In the genomic region with DNA sequence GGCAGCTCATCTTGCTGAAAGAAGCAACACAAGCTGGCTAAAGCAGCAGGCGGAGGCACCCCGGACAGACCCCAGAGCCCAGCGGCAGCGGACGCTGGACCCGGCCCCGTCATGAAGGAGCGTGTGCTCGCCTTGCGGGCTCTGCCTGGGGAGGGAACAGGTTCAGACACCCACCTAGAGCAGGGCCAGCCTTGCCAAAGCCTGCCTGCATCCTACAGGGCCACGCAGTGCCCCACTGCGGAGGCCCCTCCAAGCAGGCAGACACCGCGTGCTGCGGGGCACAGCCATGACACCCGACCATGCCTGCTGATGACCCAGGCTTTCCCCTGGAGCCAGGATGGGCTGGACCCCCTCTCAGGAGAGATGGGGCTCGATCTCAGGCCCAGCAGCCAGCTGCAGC, we compare ENCODE assay signal across 22 cellular contexts.
"Had no signal": no experiment of that assay in that cellular context is flagged by ENCODE, and none has a peak within 500 bp of the region (broad histone marks: within the 10 kb centered on the region; RNA-seq: fewer than 3 reads in every experiment).

No MANE protein-coding gene starts in this region.

- H3K4me3 Mint-ChIP-seq: effector memory CD8-positive, alpha-beta T cell; natural killer cell treated with Interleukin-12 subunit alpha and Interleukin-12 subunit beta and Interleukin-15 and Interleukin-18, amount 100 ng/mL, for 72 hours had no signal

- H2AFZ ChIP-seq: parathyroid adenoma had no signal

- H3K27me3 Mint-ChIP-seq: effector memory CD8-positive, alpha-beta T cell; natural killer cell treated with Interleukin-12 subunit alpha and Interleukin-12 subunit beta and Interleukin-15 and Interleukin-18, amount 100 ng/mL, for 72 hours had no signal

- H3K9ac ChIP-seq: parathyroid adenoma had no signal

- H3K27me3 ChIP-seq: esophagus squamous epithelium, gastroesophageal sphincter, left lung, suprapubic skin, thyroid gland, upper lobe of left lung had no signal

- H3K36me3 Mint-ChIP-seq: natural killer cell treated with Interleukin-12 subunit alpha and Interleukin-12 subunit beta and Interleukin-15 and Interleukin-18, amount 100 ng/mL, for 72 hours had no signal

- H3K9me3 Mint-ChIP-seq: effector memory CD8-positive, alpha-beta T cell; natural killer cell treated with Interleukin-12 subunit alpha and Interleukin-12 subunit beta and Interleukin-15 and Interleukin-18, amount 100 ng/mL, for 72 hours had no signal

- H3K27ac Mint-ChIP-seq: natural killer cell treated with Interleukin-12 subunit alpha and Interleukin-12 subunit beta and Interleukin-15 and Interleukin-18, amount 100 ng/mL, for 72 hours had no signal

- H3K9me3 ChIP-seq: esophagus squamous epithelium, gastroesophageal sphincter, left lung, lower lobe of right lung, psoas muscle, suprapubic skin, thyroid gland, upper lobe of left lung had no signal

- DNase-seq: central memory CD4-positive, alpha-beta T cell; cortex of kidney; effector memory CD8-positive, alpha-beta T cell; esophagus squamous epithelium; foreskin fibroblast; glutamatergic neuron; islet precursor cell; lower lobe of right lung; mesenchymal stem cell; psoas muscle; retina; stimulated activated CD4-positive, alpha-beta T cell treated with anti-CD3 and anti-CD28 coated beads, Interleukin-2, amount 100 ng/mL, for 24 hours; stimulated activated CD4-positive, alpha-beta T cell treated with anti-CD3 and anti-CD28 coated beads, Interleukin-4, amount 100 ng/mL, for 4 hours; stimulated activated naive CD4-positive, alpha-beta T cell; thyroid gland had no signal

- ATAC-seq: effector memory CD8-positive, alpha-beta T cell; gastroesophageal sphincter; left lung; lower lobe of right lung; natural killer cell treated with Interleukin-12 subunit alpha and Interleukin-12 subunit beta and Interleukin-15 and Interleukin-18, amount 100 ng/mL, for 72 hours; sciatic nerve had no signal

- H3K4me3 ChIP-seq: esophagus squamous epithelium, gastroesophageal sphincter, left lung, lower lobe of right lung, psoas muscle, suprapubic skin, thyroid gland, upper lobe of left lung had no signal

- H3K27ac ChIP-seq: esophagus squamous epithelium, gastroesophageal sphincter, left lung, lower lobe of right lung, parathyroid adenoma, psoas muscle, suprapubic skin, thyroid gland, upper lobe of left lung had no signal

- H3K4me1 ChIP-seq: esophagus squamous epithelium, gastroesophageal sphincter, lower lobe of right lung, parathyroid adenoma, suprapubic skin, thyroid gland had no signal
